Comparison of ENCODE assay signal across 1 cellular context in genomic region chr16:87337247-87337646, GRCh38.
TF ChIP-seq lines count a peak whose summit lies in the region.

No MANE protein-coding gene starts in this region.

TF ChIP-seq in GM23338, 12 proteins besides CTCF, POLR2A, EP300 and RAD21 (continued from another document):
- no peak for TF ChIP-seq REST (IDR thresholded peaks at IDR 0.05; ENCODE audit: unreplicated experiment)
- no peak for TF ChIP-seq STAT1 (IDR thresholded peaks at IDR 0.05; ENCODE audit: unreplicated experiment)
- no peak for TF ChIP-seq ZNF331 (CRISPR knock-in tag; IDR thresholded peaks at IDR 0.05; ENCODE audit: low read depth)
- TF ChIP-seq JUNB (IDR thresholded peaks at IDR 0.05; ENCODE audit: unreplicated experiment), result no peak
- no peak for TF ChIP-seq EZH2phosphoT487 (IDR thresholded peaks at IDR 0.05; ENCODE audit: unreplicated experiment)
- TF ChIP-seq ETS1 (IDR thresholded peaks at IDR 0.05), result no peak
- no peak for TF ChIP-seq EZH2 (IDR thresholded peaks at IDR 0.05; ENCODE audit: low read depth, unreplicated experiment)
- TF ChIP-seq CREB1 (CRISPR knock-in tag; IDR thresholded peaks at IDR 0.05; ENCODE audit: low read depth), result no peak
- no peak for TF ChIP-seq ZNF462 (CRISPR knock-in tag; IDR thresholded peaks at IDR 0.05)
- TF ChIP-seq NANOG (IDR thresholded peaks at IDR 0.05; ENCODE audit: borderline replicate concordance), result no peak
TF ChIP-seq in GM23338: peak in this region for 0.
